In genomic region chr4:98470831-98471230, GRCh38 we compare ENCODE assay signal across 19 cellular contexts.
A peak's percentile ranks its signal among the peaks of the same experiment; 100 is the strongest.
DNase-seq lines count a peak whose midpoint lies in the region; ATAC-seq, FAIRE-seq and TF ChIP-seq lines count a peak whose summit lies in the region.
"Had no signal": no experiment of that assay in that cellular context is flagged by ENCODE, and none has a peak within 500 bp of the region (broad histone marks: within the 10 kb centered on the region; RNA-seq: fewer than 3 reads in every experiment).

No MANE protein-coding gene starts in this region.

- no peak overlapping the region for H3K4me3 Mint-ChIP-seq in astrocyte (ENCODE audit: unreplicated experiment)
- H3K4me3 Mint-ChIP-seq in natural killer cell treated with Interleukin-12 subunit alpha and Interleukin-12 subunit beta and Interleukin-15 and Interleukin-18, amount 100 ng/mL, for 72 hours: peak overlapping the region; percentile 65

- peaks cover 51% of the 10 kb centered on the region for H3K4me1 Mint-ChIP-seq in astrocyte (ENCODE audit: low read depth, unreplicated experiment)
- peaks cover 45 to 54% of the 10 kb centered on the region in 2 donors for H3K4me1 Mint-ChIP-seq in natural killer cell treated with Interleukin-12 subunit alpha and Interleukin-12 subunit beta and Interleukin-15 and Interleukin-18, amount 100 ng/mL, for 72 hours (ENCODE audit: low read depth in 2 of 2)

- H3K9me3 ChIP-seq in astrocyte (ENCODE audit: insufficient read depth, low read depth, low read length): no peaks in the 10 kb centered on the region
- H3K9me3 ChIP-seq: esophagus squamous epithelium, heart left ventricle had no signal

- peak in 1 of 2 donors; percentile 60 for ATAC-seq in natural killer cell treated with Interleukin-12 subunit alpha and Interleukin-12 subunit beta and Interleukin-15 and Interleukin-18, amount 100 ng/mL, for 72 hours
- no peak for ATAC-seq in HG02870 (IDR thresholded peaks at IDR 0.05; ENCODE audit: unreplicated experiment)
- no peak for ATAC-seq in HG03108 (IDR thresholded peaks at IDR 0.05; ENCODE audit: unreplicated experiment)
- ATAC-seq in HG03097 (IDR thresholded peaks at IDR 0.05; ENCODE audit: low FRiP score, unreplicated experiment): no peak
- ATAC-seq: heart left ventricle, HepG2 had no signal

- H3K27me3 ChIP-seq in astrocyte (ENCODE audit: insufficient read depth, low read length): no peaks in the 10 kb centered on the region
- H3K27me3 ChIP-seq: esophagus squamous epithelium, heart left ventricle had no signal

- H3K27ac Mint-ChIP-seq in astrocyte (ENCODE audit: unreplicated experiment): peak overlapping the region; percentile 90
- H3K27ac Mint-ChIP-seq in natural killer cell treated with Interleukin-12 subunit alpha and Interleukin-12 subunit beta and Interleukin-15 and Interleukin-18, amount 100 ng/mL, for 72 hours: peak overlapping the region; percentile 80 to 81

- H3K27ac ChIP-seq in astrocyte (ENCODE audit: low read depth, low read length): peak overlapping the region; percentile 77
- H3K27ac ChIP-seq: esophagus squamous epithelium had no signal

- no peak overlapping the region for H2AFZ ChIP-seq in astrocyte (ENCODE audit: low read depth, low read length)

- peaks cover 43% of the 10 kb centered on the region for H3K4me1 ChIP-seq in astrocyte (ENCODE audit: insufficient read depth, low read length)

- H3K36me3 Mint-ChIP-seq in astrocyte (ENCODE audit: low read depth, unreplicated experiment): peaks cover 16% of the 10 kb centered on the region
- H3K36me3 Mint-ChIP-seq in natural killer cell treated with Interleukin-12 subunit alpha and Interleukin-12 subunit beta and Interleukin-15 and Interleukin-18, amount 100 ng/mL, for 72 hours: peaks cover 33% of the 10 kb centered on the region

- DNase-seq in Daoy (ENCODE audit: low read depth) (peak; percentile 79), M059J (ENCODE audit: low read depth) (peak; percentile 93), astrocyte (ENCODE audit: low read depth) (peak; percentile 96), NCI-H69 (lab: John Stamatoyannopoulos, UW) (no peak)
- no peak for DNase-seq in natural killer cell treated with Interleukin-12 subunit alpha and Interleukin-12 subunit beta and Interleukin-15 and Interleukin-18, amount 100 ng/mL, for 72 hours (ENCODE audit: low spot score)
- DNase-seq: activated CD4-positive, alpha-beta T cell treated with anti-CD3 and anti-CD28 coated beads for 1 hour; activated CD8-positive, alpha-beta memory T cell treated with anti-CD3 and anti-CD28 coated beads, Interleukin-2, amount 50 U/mL, for 4 hours; activated naive CD4-positive, alpha-beta T cell treated with Interleukin-2 at 50 U/mL for 16 hours; Calu3; esophagus squamous epithelium; heart left ventricle; islet precursor cell; NCI-H1105; stimulated activated CD4-positive, alpha-beta T cell treated with anti-CD3 and anti-CD28 coated beads, Interleukin-4, amount 100 ng/mL, for 4 hours had no signal

- H3K4me2 ChIP-seq in astrocyte (ENCODE audit: low read length): peak overlapping the region; percentile 40

- H4K20me1 ChIP-seq in astrocyte (ENCODE audit: insufficient read depth, low read length): no peaks in the 10 kb centered on the region

- FAIRE-seq in astrocyte (lab: Jason Lieb, UNC): no peak
- FAIRE-seq: bronchial epithelial cell, HepG2 had no signal

- TF ChIP-seq CTCF in astrocyte (IDR thresholded peaks at IDR 0.05; ENCODE audit: insufficient read depth, low read depth, low read length): no peak

- H3K9me3 Mint-ChIP-seq in astrocyte (ENCODE audit: unreplicated experiment): no peaks in the 10 kb centered on the region
- no peaks in the 10 kb centered on the region for H3K9me3 Mint-ChIP-seq in natural killer cell treated with Interleukin-12 subunit alpha and Interleukin-12 subunit beta and Interleukin-15 and Interleukin-18, amount 100 ng/mL, for 72 hours

- H3K36me3 ChIP-seq in astrocyte (ENCODE audit: insufficient read depth, low read length): peaks cover 24% of the 10 kb centered on the region

- no peak overlapping the region for H3K4me3 ChIP-seq in astrocyte (ENCODE audit: insufficient read depth, low read depth, low read length)
- H3K4me3 ChIP-seq: esophagus squamous epithelium, heart left ventricle had no signal

- no peak overlapping the region for H3K9ac ChIP-seq in astrocyte (ENCODE audit: low read length)

- H3K27me3 Mint-ChIP-seq in astrocyte (ENCODE audit: low read depth, unreplicated experiment): no peaks in the 10 kb centered on the region
- no peaks in the 10 kb centered on the region for H3K27me3 Mint-ChIP-seq in natural killer cell treated with Interleukin-12 subunit alpha and Interleukin-12 subunit beta and Interleukin-15 and Interleukin-18, amount 100 ng/mL, for 72 hours

- H3K79me2 ChIP-seq in astrocyte (ENCODE audit: insufficient read depth, low read length): no peaks in the 10 kb centered on the region

Comparison
In these comparisons a context has a peak if more than half of its experiments do, and no peak if none do; other contexts are left out.
1. DNase-seq: peak in Daoy (single experiment), M059J (single experiment) and astrocyte (single experiment); none in natural killer cell treated with Interleukin-12 subunit alpha and Interleukin-12 subunit beta and Interleukin-15 and Interleukin-18, amount 100 ng/mL, for 72 hours (single experiment) and NCI-H69 (single experiment).